In the genomic region with DNA sequence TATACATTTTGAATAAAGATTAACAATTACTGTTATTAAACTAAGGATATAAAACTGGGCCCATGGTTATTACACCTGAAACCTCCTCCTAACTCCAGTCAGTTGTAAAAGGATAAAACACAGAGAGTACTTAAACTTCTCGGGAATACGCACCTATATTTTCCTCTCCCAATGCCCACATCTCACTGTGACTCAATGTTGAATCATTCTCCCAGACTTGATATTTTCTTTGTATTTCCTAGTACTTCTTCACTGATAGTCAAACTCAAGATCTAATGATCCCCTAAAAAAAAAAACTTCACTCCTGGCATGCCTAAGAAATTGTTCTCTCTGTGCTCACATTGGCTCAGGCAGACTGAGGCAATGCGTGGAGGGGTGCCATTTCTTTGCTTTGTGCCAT, we compare ENCODE assay signal across 35 cellular contexts.
DNase-seq lines count a peak whose midpoint lies in the region; ATAC-seq, FAIRE-seq and TF ChIP-seq lines count a peak whose summit lies in the region.
"Had no signal": no experiment of that assay in that cellular context is flagged by ENCODE, and none has a peak within 500 bp of the region (broad histone marks: within the 10 kb centered on the region; RNA-seq: fewer than 3 reads in every experiment).

No MANE protein-coding gene starts in this region.

- no peak for TF ChIP-seq POLR2A in sigmoid colon (IDR thresholded peaks at IDR 0.05)
- TF ChIP-seq POLR2A in upper lobe of left lung (IDR thresholded peaks at IDR 0.05): no peak

- H2AFZ ChIP-seq in SK-N-SH (ENCODE audit: low read depth): peak overlapping the region; percentile 36; the same call in 1 of the 2 replicates
- H2AFZ ChIP-seq: PC-9 had no signal

- no peaks in the 10 kb centered on the region for H3K9me2 ChIP-seq in SK-N-SH

- H3K4me1 ChIP-seq in SK-N-SH (ENCODE audit: control insufficient read depth in 1 of 2, insufficient read depth in 2 of 2, low read depth in 1 of 2, low read length in 1 of 2) (peaks cover 16 to 30% of the 10 kb centered on the region in 2 experiments), sigmoid colon (peaks cover 0 to 40% (median 32%) of the 10 kb centered on the region in 4 donors), small intestine (ENCODE audit: control insufficient read depth in 2 of 2, insufficient read depth in 1 of 2, low read depth in 1 of 2, low read length in 1 of 2) (no peaks in the 10 kb centered on the region), upper lobe of left lung (no peaks in the 10 kb centered on the region)
- H3K4me1 ChIP-seq: spleen, testis had no signal

- no peaks in the 10 kb centered on the region for H3K79me2 ChIP-seq in SK-N-SH (ENCODE audit: insufficient read depth)

- no peaks in the 10 kb centered on the region for H4K20me1 ChIP-seq in SK-N-SH (ENCODE audit: insufficient read depth)

- H3K4me3 ChIP-seq in SK-N-SH (ENCODE audit: low read depth in 2 of 2, low read length in 1 of 2): no peak overlapping the region
- H3K4me3 ChIP-seq in fibroblast of the aortic adventitia (ENCODE audit: low read depth, low read length): no peak overlapping the region
- no peak overlapping the region for H3K4me3 ChIP-seq in sigmoid colon
- H3K4me3 ChIP-seq in small intestine (ENCODE audit: low read depth in 1 of 2, low read length in 2 of 2): no peak overlapping the region
- H3K4me3 ChIP-seq in upper lobe of left lung: no peak overlapping the region
- H3K4me3 ChIP-seq: ovary, PC-9, spleen, testis had no signal

- H3K9me3 ChIP-seq in SK-N-SH (no peaks in the 10 kb centered on the region), sigmoid colon (peaks cover 0 to 2% (median 0%) of the 10 kb centered on the region in 4 donors), small intestine (ENCODE audit: control insufficient read depth, low read depth) (no peaks in the 10 kb centered on the region), upper lobe of left lung (no peaks in the 10 kb centered on the region)
- H3K9me3 ChIP-seq: BE2C, ovary, testis had no signal

- CTCF ChIA-PET in SK-N-SH (lab: Yijun Ruan, JAX): no interaction called here

- POLR2A ChIA-PET in SK-N-SH (lab: Yijun Ruan, JAX): no interaction called here

- TF ChIP-seq EP300 in SK-N-SH (IDR thresholded peaks at IDR 0.05; ENCODE audit: borderline replicate concordance in 1 of 2, low read depth in 1 of 2, low read length in 1 of 2) (peak in 1 of 2 experiments; percentile 35; a peak in 1 of 4 replicates), sigmoid colon (IDR thresholded peaks at IDR 0.05) (no peak), upper lobe of left lung (IDR thresholded peaks at IDR 0.05) (no peak)

- H3F3A ChIP-seq in SK-N-SH (replicated peaks; ENCODE audit: insufficient read depth): peaks cover 10% of the 10 kb centered on the region

- no peaks in the 10 kb centered on the region for H3K36me3 ChIP-seq in SK-N-SH (replicated peaks in 1 of 2; ENCODE audit: control insufficient read depth in 1 of 2, insufficient read depth in 2 of 2, low read length in 1 of 2)
- no peaks in the 10 kb centered on the region for H3K36me3 ChIP-seq in sigmoid colon
- no peaks in the 10 kb centered on the region for H3K36me3 ChIP-seq in small intestine (ENCODE audit: control insufficient read depth in 2 of 2, insufficient read depth in 2 of 2, low read length in 2 of 2)
- H3K36me3 ChIP-seq in upper lobe of left lung: no peaks in the 10 kb centered on the region
- H3K36me3 ChIP-seq: BE2C, ovary, spleen, WERI-Rb-1 had no signal

- H3K9ac ChIP-seq in SK-N-SH: no peak overlapping the region

- DNase-seq in HPDE6-E6E7 (ENCODE audit: extremely low spot score): peak; percentile 20
- no peak for DNase-seq in SK-N-SH
- peak; percentile 17 for DNase-seq in fibroblast of the aortic adventitia (ENCODE audit: low read depth)
- DNase-seq in sigmoid colon: no peak
- DNase-seq in small intestine: no peak
- DNase-seq in caudate nucleus (lab: John Stamatoyannopoulos, UW): no peak
- DNase-seq in upper lobe of left lung: no peak
- DNase-seq: ACHN; activated CD4-positive, alpha-beta T cell treated with anti-CD3 and anti-CD28 coated beads, Interleukin-2, amount 10 ng/mL, durations not matched to agents 24 days and 14 days; activated effector memory CD4-positive, alpha-beta T cell treated with anti-CD3 and anti-CD28 coated beads, Interleukin-2, amount 50 U/mL, for 16 hours; activated T-cell treated with anti-CD3 and anti-CD28 coated beads, Interleukin-2, amount 50 U/mL, for 24 hours; aorta; BE2C; CD8-positive, alpha-beta memory T cell; central memory CD4-positive, alpha-beta T cell; cortex of kidney; HCEC 1CT; Karpas-422; MV-4-11; NCI-H1436; NCI-H2227 treated with DMSO at 0.1 percent for 48 hours; NCI-H69; ovary; PC-9; retina; spleen; stimulated activated CD4-positive, alpha-beta T cell treated with anti-CD3 and anti-CD28 coated beads, Interleukin-2, amount 100 ng/mL, for 24 hours; stimulated activated CD8-positive, alpha-beta memory T cell treated with anti-CD3 and anti-CD28 coated beads, Interleukin-4, amount 100 ng/mL, for 48 hours; T1000; testis; WERI-Rb-1 had no signal

- TF ChIP-seq RAD21 in SK-N-SH (IDR thresholded peaks at IDR 0.05; ENCODE audit: low read length): no peak

- intact Hi-C loops in sigmoid colon (cut with DNase I): loop anchor here (5.0 to 10.0 kb wide), 4 partner anchors 129 to 746 kb away; no protein-coding TSS in a partner anchor

- WGBS in SK-N-SH (ENCODE audit: low lambda C conversion rate): 24% methylated on average over 3 of the region's 3 CpGs
- 62 to 64% methylated on average over 3 of the region's 3 CpGs for WGBS in sigmoid colon, 2 donors
- WGBS in small intestine, 3 donors: 61 to 65% (median 64%) methylated on average over 3 of the region's 3 CpGs
- WGBS in upper lobe of left lung, 2 donors: 65 to 73% methylated on average over 3 of the region's 3 CpGs

- no peak for ATAC-seq in upper lobe of left lung (ENCODE audit: low FRiP score in 2 of 2)
- ATAC-seq: left lobe of liver had no signal

- H3K27ac ChIP-seq in SK-N-SH (ENCODE audit: low read depth in 2 of 2, low read length in 1 of 2) (peak overlapping the region; percentile 33 to 71), sigmoid colon (peak overlapping the region in 3 of 4 donors; percentile 43 to 72 (median 62)), small intestine (ENCODE audit: low read depth in 1 of 2, low read length in 1 of 2) (no peak overlapping the region), caudate nucleus (ENCODE audit: low read depth, low read length) (no peak overlapping the region), upper lobe of left lung (no peak overlapping the region)
- H3K27ac ChIP-seq: HL-60, ovary, PC-9, spleen, testis, WERI-Rb-1 had no signal

- TF ChIP-seq CTCF in SK-N-SH (IDR thresholded peaks at IDR 0.05): no peak
- no peak for TF ChIP-seq CTCF in fibroblast of the aortic adventitia (IDR thresholded peaks at IDR 0.05; ENCODE audit: insufficient read depth, low read length)
- no peak for TF ChIP-seq CTCF in sigmoid colon (IDR thresholded peaks at IDR 0.05)
- TF ChIP-seq CTCF in upper lobe of left lung (IDR thresholded peaks at IDR 0.05): no peak

- FAIRE-seq in small intestine (lab: Jason Lieb, UNC): no peak
- FAIRE-seq: frontal cortex, urothelium cell line had no signal

- H3K27me3 ChIP-seq in SK-N-SH (ENCODE audit: insufficient read depth) (no peaks in the 10 kb centered on the region), sigmoid colon (no peaks in the 10 kb centered on the region), small intestine (ENCODE audit: control insufficient read depth in 2 of 2, insufficient read depth in 2 of 2, low read length in 2 of 2) (no peaks in the 10 kb centered on the region), upper lobe of left lung (no peaks in the 10 kb centered on the region)
- H3K27me3 ChIP-seq: BE2C, ovary, spleen, testis had no signal

- no peak overlapping the region for H3K4me2 ChIP-seq in SK-N-SH
- H3K4me2 ChIP-seq: PC-9 had no signal

TF ChIP-seq in SK-N-SH, 30 proteins besides CTCF, POLR2A, EP300 and RAD21:
- TF ChIP-seq RFX5 (IDR thresholded peaks at IDR 0.05; ENCODE audit: low read length) (no peak), SIN3A (IDR thresholded peaks at IDR 0.05; ENCODE audit: borderline replicate concordance, low read depth, low read length) (no peak), GABPA (IDR thresholded peaks at IDR 0.05; ENCODE audit: low read depth) (no peak), POLR2AphosphoS5 (IDR thresholded peaks at IDR 0.05; ENCODE audit: low read depth, low read length) (no peak), FOSL2 (IDR thresholded peaks at IDR 0.05; ENCODE audit: borderline replicate concordance, low read depth) (peak; percentile 77), IRF3 (IDR thresholded peaks at IDR 0.05; ENCODE audit: low read depth, low read length) (no peak), TCF12 (IDR thresholded peaks at IDR 0.05) (peak; percentile 34; the same call in 1 of the 2 replicates), JUND (IDR thresholded peaks at IDR 0.05) (peak; percentile 48; the same call in 1 of the 2 replicates), CHD2 (IDR thresholded peaks at IDR 0.05; ENCODE audit: low read length, partially characterized antibody) (no peak), NFIC (IDR thresholded peaks at IDR 0.05; ENCODE audit: borderline replicate concordance) (peak; percentile 49)
- TF ChIP-seq, protein P1, sequence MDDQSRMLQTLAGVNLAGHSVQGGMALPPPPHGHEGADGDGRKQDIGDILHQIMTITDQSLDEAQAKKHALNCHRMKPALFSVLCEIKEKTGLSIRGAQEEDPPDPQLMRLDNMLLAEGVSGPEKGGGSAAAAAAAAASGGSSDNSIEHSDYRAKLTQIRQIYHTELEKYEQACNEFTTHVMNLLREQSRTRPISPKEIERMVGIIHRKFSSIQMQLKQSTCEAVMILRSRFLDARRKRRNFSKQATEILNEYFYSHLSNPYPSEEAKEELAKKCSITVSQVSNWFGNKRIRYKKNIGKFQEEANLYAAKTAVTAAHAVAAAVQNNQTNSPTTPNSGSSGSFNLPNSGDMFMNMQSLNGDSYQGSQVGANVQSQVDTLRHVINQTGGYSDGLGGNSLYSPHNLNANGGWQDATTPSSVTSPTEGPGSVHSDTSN (IDR thresholded peaks at IDR 0.05): 0 out of 2 replicates have a peak, but pooled peaks have one; percentile 6

Comparison
In these comparisons a context has a peak if more than half of its experiments do, and no peak if none do; other contexts are left out.
1. DNase-seq: peak in HPDE6-E6E7 (single experiment) and fibroblast of the aortic adventitia (single experiment); none in SK-N-SH (single experiment), sigmoid colon (single experiment), small intestine (single experiment), caudate nucleus (0 of 61) and upper lobe of left lung (0 of 2).
2. H3K27ac ChIP-seq: peak in SK-N-SH (2 of 2) and sigmoid colon (3 of 4); none in small intestine (0 of 2), caudate nucleus (single experiment) and upper lobe of left lung (0 of 4).